3 cellular contexts compared by ENCODE assay signal in the genomic region with DNA sequence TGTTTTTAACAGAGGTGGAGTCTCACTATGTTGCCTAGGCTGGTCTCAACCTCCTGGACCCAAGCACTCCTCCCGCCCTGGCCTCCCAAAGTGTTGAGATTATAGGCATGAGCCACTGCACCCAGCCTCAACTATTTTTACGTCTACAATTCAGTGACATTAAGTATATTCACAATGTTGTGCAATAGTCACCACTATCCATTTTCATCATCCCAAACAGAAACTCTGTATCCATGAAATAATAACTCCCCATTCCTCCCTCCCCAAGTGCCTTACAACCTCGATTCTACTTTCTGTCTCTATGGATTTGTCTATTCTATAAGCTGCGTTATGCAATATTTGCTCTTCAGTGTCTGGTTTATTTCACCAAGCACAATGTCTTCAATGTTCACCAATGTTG.
TF ChIP-seq lines count a peak whose summit lies in the region.

No MANE protein-coding gene starts in this region.

TF ChIP-seq in IMR-90, 13 proteins besides CTCF, POLR2A, EP300 and RAD21 (continued from another document):
- TF ChIP-seq FOS (IDR thresholded peaks at IDR 0.05; ENCODE audit: low read depth, low read length) (no peak), MAFK (IDR thresholded peaks at IDR 0.05; ENCODE audit: low read depth, low read length) (no peak), RCOR1 (IDR thresholded peaks at IDR 0.05; ENCODE audit: insufficient replicate concordance, low read length) (no peak), CEBPB (IDR thresholded peaks at IDR 0.05; ENCODE audit: low read depth, low read length) (peak; percentile 73)

TF ChIP-seq in Ishikawa, 13 proteins besides CTCF, POLR2A, EP300 and RAD21 (continued from another document):
- no peak for TF ChIP-seq EGR1 (IDR thresholded peaks at IDR 0.05)

TF ChIP-seq in K562, 482 proteins besides CTCF, POLR2A, EP300 and RAD21:
- TF ChIP-seq CEBPB (tag; IDR thresholded peaks at IDR 0.05): peak; percentile 86
- no peak for TF ChIP-seq EGR1 (conservative IDR thresholded peaks at IDR 0.05)
- peak; percentile 56; the same call in 1 of the 2 replicates for TF ChIP-seq IRF9 (tag; IDR thresholded peaks at IDR 0.05)
- TF ChIP-seq HDAC3 (IDR thresholded peaks at IDR 0.05; ENCODE audit: borderline replicate concordance, partially characterized antibody): no peak
- no peak for TF ChIP-seq FOSL1 (tag; conservative IDR thresholded peaks at IDR 0.05)
- no peak for TF ChIP-seq MCM2 (IDR thresholded peaks at IDR 0.05; ENCODE audit: low read depth)
- no peak for TF ChIP-seq TCFL5 (CRISPR knock-in tag; conservative IDR thresholded peaks at IDR 0.05)
- TF ChIP-seq TCF7 (IDR thresholded peaks at IDR 0.05; ENCODE audit: borderline replicate concordance): no peak
- TF ChIP-seq CEBPG (CRISPR knock-in tag; IDR thresholded peaks at IDR 0.05): no peak
- peak; percentile 53 to 88; a peak in 3 of 4 replicates for TF ChIP-seq CEBPG (tag; conservative IDR thresholded peaks at IDR 0.05 in 1 of 2, IDR thresholded peaks at IDR 0.05 in 1 of 2)
- TF ChIP-seq MAFF (IDR thresholded peaks at IDR 0.05; ENCODE audit: low read length): no peak
- TF ChIP-seq NCOA4 (IDR thresholded peaks at IDR 0.05; ENCODE audit: partially characterized antibody): no peak
- TF ChIP-seq PRMT5 (CRISPR knock-in tag; IDR thresholded peaks at IDR 0.05): no peak
- TF ChIP-seq, protein P1, sequence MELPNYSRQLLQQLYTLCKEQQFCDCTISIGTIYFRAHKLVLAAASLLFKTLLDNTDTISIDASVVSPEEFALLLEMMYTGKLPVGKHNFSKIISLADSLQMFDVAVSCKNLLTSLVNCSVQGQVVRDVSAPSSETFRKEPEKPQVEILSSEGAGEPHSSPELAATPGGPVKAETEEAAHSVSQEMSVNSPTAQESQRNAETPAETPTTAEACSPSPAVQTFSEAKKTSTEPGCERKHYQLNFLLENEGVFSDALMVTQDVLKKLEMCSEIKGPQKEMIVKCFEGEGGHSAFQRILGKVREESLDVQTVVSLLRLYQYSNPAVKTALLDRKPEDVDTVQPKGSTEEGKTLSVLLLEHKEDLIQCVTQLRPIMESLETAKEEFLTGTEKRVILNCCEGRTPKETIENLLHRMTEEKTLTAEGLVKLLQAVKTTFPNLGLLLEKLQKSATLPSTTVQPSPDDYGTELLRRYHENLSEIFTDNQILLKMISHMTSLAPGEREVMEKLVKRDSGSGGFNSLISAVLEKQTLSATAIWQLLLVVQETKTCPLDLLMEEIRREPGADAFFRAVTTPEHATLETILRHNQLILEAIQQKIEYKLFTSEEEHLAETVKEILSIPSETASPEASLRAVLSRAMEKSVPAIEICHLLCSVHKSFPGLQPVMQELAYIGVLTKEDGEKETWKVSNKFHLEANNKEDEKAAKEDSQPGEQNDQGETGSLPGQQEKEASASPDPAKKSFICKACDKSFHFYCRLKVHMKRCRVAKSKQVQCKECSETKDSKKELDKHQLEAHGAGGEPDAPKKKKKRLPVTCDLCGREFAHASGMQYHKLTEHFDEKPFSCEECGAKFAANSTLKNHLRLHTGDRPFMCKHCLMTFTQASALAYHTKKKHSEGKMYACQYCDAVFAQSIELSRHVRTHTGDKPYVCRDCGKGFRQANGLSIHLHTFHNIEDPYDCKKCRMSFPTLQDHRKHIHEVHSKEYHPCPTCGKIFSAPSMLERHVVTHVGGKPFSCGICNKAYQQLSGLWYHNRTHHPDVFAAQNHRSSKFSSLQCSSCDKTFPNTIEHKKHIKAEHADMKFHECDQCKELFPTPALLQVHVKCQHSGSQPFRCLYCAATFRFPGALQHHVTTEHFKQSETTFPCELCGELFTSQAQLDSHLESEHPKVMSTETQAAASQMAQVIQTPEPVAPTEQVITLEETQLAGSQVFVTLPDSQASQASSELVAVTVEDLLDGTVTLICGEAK (IDR thresholded peaks at IDR 0.05): no peak
- TF ChIP-seq, protein P1 (CRISPR knock-in tag; IDR thresholded peaks at IDR 0.05): no peak
- no peak for TF ChIP-seq ZNF121 (CRISPR knock-in tag; conservative IDR thresholded peaks at IDR 0.05)
- TF ChIP-seq NFIC (IDR thresholded peaks at IDR 0.05): no peak
- no peak for TF ChIP-seq TBL1XR1 (IDR thresholded peaks at IDR 0.05; ENCODE audit: low read length in 2 of 2)
- TF ChIP-seq, protein P2, sequence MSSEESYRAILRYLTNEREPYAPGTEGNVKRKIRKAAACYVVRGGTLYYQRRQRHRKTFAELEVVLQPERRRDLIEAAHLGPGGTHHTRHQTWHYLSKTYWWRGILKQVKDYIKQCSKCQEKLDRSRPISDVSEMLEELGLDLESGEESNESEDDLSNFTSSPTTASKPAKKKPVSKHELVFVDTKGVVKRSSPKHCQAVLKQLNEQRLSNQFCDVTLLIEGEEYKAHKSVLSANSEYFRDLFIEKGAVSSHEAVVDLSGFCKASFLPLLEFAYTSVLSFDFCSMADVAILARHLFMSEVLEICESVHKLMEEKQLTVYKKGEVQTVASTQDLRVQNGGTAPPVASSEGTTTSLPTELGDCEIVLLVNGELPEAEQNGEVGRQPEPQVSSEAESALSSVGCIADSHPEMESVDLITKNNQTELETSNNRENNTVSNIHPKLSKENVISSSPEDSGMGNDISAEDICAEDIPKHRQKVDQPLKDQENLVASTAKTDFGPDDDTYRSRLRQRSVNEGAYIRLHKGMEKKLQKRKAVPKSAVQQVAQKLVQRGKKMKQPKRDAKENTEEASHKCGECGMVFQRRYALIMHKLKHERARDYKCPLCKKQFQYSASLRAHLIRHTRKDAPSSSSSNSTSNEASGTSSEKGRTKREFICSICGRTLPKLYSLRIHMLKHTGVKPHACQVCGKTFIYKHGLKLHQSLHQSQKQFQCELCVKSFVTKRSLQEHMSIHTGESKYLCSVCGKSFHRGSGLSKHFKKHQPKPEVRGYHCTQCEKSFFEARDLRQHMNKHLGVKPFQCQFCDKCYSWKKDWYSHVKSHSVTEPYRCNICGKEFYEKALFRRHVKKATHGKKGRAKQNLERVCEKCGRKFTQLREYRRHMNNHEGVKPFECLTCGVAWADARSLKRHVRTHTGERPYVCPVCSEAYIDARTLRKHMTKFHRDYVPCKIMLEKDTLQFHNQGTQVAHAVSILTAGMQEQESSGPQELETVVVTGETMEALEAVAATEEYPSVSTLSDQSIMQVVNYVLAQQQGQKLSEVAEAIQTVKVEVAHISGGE (CRISPR knock-in tag; IDR thresholded peaks at IDR 0.05): no peak
- no peak for TF ChIP-seq HDAC2 (IDR thresholded peaks at IDR 0.05)
- no peak for TF ChIP-seq TFAM (CRISPR knock-in tag; conservative IDR thresholded peaks at IDR 0.05)
- TF ChIP-seq, protein P3, sequence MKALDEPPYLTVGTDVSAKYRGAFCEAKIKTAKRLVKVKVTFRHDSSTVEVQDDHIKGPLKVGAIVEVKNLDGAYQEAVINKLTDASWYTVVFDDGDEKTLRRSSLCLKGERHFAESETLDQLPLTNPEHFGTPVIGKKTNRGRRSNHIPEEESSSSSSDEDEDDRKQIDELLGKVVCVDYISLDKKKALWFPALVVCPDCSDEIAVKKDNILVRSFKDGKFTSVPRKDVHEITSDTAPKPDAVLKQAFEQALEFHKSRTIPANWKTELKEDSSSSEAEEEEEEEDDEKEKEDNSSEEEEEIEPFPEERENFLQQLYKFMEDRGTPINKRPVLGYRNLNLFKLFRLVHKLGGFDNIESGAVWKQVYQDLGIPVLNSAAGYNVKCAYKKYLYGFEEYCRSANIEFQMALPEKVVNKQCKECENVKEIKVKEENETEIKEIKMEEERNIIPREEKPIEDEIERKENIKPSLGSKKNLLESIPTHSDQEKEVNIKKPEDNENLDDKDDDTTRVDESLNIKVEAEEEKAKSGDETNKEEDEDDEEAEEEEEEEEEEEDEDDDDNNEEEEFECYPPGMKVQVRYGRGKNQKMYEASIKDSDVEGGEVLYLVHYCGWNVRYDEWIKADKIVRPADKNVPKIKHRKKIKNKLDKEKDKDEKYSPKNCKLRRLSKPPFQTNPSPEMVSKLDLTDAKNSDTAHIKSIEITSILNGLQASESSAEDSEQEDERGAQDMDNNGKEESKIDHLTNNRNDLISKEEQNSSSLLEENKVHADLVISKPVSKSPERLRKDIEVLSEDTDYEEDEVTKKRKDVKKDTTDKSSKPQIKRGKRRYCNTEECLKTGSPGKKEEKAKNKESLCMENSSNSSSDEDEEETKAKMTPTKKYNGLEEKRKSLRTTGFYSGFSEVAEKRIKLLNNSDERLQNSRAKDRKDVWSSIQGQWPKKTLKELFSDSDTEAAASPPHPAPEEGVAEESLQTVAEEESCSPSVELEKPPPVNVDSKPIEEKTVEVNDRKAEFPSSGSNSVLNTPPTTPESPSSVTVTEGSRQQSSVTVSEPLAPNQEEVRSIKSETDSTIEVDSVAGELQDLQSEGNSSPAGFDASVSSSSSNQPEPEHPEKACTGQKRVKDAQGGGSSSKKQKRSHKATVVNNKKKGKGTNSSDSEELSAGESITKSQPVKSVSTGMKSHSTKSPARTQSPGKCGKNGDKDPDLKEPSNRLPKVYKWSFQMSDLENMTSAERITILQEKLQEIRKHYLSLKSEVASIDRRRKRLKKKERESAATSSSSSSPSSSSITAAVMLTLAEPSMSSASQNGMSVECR (CRISPR knock-in tag; IDR thresholded peaks at IDR 0.05): no peak
- TF ChIP-seq, protein P4, sequence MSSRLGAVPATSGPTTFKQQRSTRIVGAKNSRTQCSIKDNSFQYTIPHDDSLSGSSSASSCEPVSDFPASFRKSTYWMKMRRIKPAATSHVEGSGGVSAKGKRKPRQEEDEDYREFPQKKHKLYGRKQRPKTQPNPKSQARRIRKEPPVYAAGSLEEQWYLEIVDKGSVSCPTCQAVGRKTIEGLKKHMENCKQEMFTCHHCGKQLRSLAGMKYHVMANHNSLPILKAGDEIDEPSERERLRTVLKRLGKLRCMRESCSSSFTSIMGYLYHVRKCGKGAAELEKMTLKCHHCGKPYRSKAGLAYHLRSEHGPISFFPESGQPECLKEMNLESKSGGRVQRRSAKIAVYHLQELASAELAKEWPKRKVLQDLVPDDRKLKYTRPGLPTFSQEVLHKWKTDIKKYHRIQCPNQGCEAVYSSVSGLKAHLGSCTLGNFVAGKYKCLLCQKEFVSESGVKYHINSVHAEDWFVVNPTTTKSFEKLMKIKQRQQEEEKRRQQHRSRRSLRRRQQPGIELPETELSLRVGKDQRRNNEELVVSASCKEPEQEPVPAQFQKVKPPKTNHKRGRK (tag; IDR thresholded peaks at IDR 0.05): no peak
- no peak for TF ChIP-seq NR4A1 (CRISPR knock-in tag; IDR thresholded peaks at IDR 0.05)
- TF ChIP-seq NR4A1 (tag; IDR thresholded peaks at IDR 0.05): no peak
- TF ChIP-seq, protein P5, sequence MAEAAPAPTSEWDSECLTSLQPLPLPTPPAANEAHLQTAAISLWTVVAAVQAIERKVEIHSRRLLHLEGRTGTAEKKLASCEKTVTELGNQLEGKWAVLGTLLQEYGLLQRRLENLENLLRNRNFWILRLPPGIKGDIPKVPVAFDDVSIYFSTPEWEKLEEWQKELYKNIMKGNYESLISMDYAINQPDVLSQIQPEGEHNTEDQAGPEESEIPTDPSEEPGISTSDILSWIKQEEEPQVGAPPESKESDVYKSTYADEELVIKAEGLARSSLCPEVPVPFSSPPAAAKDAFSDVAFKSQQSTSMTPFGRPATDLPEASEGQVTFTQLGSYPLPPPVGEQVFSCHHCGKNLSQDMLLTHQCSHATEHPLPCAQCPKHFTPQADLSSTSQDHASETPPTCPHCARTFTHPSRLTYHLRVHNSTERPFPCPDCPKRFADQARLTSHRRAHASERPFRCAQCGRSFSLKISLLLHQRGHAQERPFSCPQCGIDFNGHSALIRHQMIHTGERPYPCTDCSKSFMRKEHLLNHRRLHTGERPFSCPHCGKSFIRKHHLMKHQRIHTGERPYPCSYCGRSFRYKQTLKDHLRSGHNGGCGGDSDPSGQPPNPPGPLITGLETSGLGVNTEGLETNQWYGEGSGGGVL (CRISPR knock-in tag; IDR thresholded peaks at IDR 0.05): no peak
- no peak for TF ChIP-seq KDM5B (IDR thresholded peaks at IDR 0.05; ENCODE audit: insufficient replicate concordance, low read depth, low read length)
